In genomic region chr7:122299935-122300606, GRCh38 we compare ENCODE assay signal across 19 cellular contexts. TPM values are rescaled to one million over a fixed set of nuclear protein-coding genes. Genes with fewer than 3 reads are reported as not detected.
DNase-seq lines count a peak whose midpoint lies in the region; ATAC-seq and TF ChIP-seq lines count a peak whose summit lies in the region.
"Had no signal": no experiment of that assay in that cellular context is flagged by ENCODE, and none has a peak within 500 bp of the region (broad histone marks: within the 10 kb centered on the region; RNA-seq: fewer than 3 reads in every experiment).

No MANE protein-coding gene starts in this region.

- TF ChIP-seq CTCF in endothelial cell (IDR thresholded peaks at IDR 0.05; ENCODE audit: unreplicated experiment), result no peak
- TF ChIP-seq CTCF in nephron (IDR thresholded peaks at IDR 0.05; ENCODE audit: unreplicated experiment in 3 of 3), result no peak

- H3K4me3 Mint-ChIP-seq in activated T-cell treated with anti-CD3 and anti-CD28 coated beads, Interleukin-2, amount 50 U/mL, for 72 hours, result peak overlapping the region; percentile 18 to 20
- no peak overlapping the region for H3K4me3 Mint-ChIP-seq in activated T-cell treated with anti-CD3 and anti-CD28 coated beads, Interleukin-2, amount 50 U/mL, for 4 hours
- H3K4me3 Mint-ChIP-seq in endothelial cell (ENCODE audit: unreplicated experiment), result peak overlapping the region; percentile 79
- H3K4me3 Mint-ChIP-seq in nephron, result peak overlapping the region; percentile 48 to 74 (median 70)
- no peak overlapping the region for H3K4me3 Mint-ChIP-seq in T-cell

- H3K4me1 ChIP-seq in subcutaneous abdominal adipose tissue (ENCODE audit: control insufficient read depth in 5 of 5, insufficient read depth in 5 of 5, low read length in 5 of 5), result peaks cover 1 to 27% (median 25%) of the 10 kb centered on the region in 5 donors
- H3K4me1 ChIP-seq: A549 had no signal

- CTCF ChIA-PET in T-cell (lab: Charles Lee), result no interaction called here

- intact Hi-C loops in left colon (cut with DNase I, micrococcal nuclease), result no loop called here

- H3K4me1 Mint-ChIP-seq in activated T-cell treated with anti-CD3 and anti-CD28 coated beads, Interleukin-2, amount 50 U/mL, for 72 hours (ENCODE audit: low read depth), result peaks cover 4% of the 10 kb centered on the region
- H3K4me1 Mint-ChIP-seq in activated T-cell treated with anti-CD3 and anti-CD28 coated beads, Interleukin-2, amount 50 U/mL, for 4 hours (ENCODE audit: low read depth), result no peaks in the 10 kb centered on the region
- peaks cover 24% of the 10 kb centered on the region for H3K4me1 Mint-ChIP-seq in endothelial cell (ENCODE audit: unreplicated experiment)
- H3K4me1 Mint-ChIP-seq in nephron, result peaks cover 25% of the 10 kb centered on the region
- H3K4me1 Mint-ChIP-seq in T-cell, result peaks cover 0 to 2% (median 0%) of the 10 kb centered on the region in 3 donors

- H3K9me3 ChIP-seq in subcutaneous abdominal adipose tissue (ENCODE audit: control insufficient read depth in 5 of 5, low read length in 5 of 5), result peaks cover 0 to 2% (median 0%) of the 10 kb centered on the region in 5 donors
- H3K9me3 ChIP-seq: A549, esophagus squamous epithelium, mucosa of descending colon had no signal

- peak overlapping the region; percentile 4 to 43 (median 29) for H3K4me3 ChIP-seq in subcutaneous abdominal adipose tissue (ENCODE audit: low read depth in 1 of 5, low read length in 5 of 5)
- H3K4me3 ChIP-seq: A549, mucosa of descending colon had no signal

- no peak overlapping the region for H3K27ac ChIP-seq in subcutaneous abdominal adipose tissue (ENCODE audit: low read depth, low read length)
- H3K27ac ChIP-seq: A549, esophagus squamous epithelium had no signal

- no peaks in the 10 kb centered on the region for H3K36me3 ChIP-seq in subcutaneous abdominal adipose tissue (ENCODE audit: control insufficient read depth in 5 of 5, insufficient read depth in 5 of 5, low read length in 5 of 5)
- H3K36me3 ChIP-seq: esophagus squamous epithelium had no signal

- DNase-seq in activated T-cell treated with anti-CD3 and anti-CD28 coated beads, Interleukin-2, amount 50 U/mL, for 72 hours, result no peak
- DNase-seq in activated T-cell treated with anti-CD3 and anti-CD28 coated beads, Interleukin-2, amount 50 U/mL, for 4 hours, result no peak
- DNase-seq in endothelial cell (ENCODE audit: low spot score) (no peak), SW480 (ENCODE audit: low spot score) (no peak), left colon (no peak), T-cell (no peak)
- DNase-seq: activated CD8-positive, alpha-beta memory T cell treated with anti-CD3 and anti-CD28 coated beads, Interleukin-2, amount 50 U/mL, for 4 hours; cerebellar nuclear complex; esophagus squamous epithelium; mucosa of descending colon; NCI-H2081 treated with DMSO at 0.1 percent for 48 hours; small intestine had no signal

- peaks cover 2 to 4% of the 10 kb centered on the region in 2 donors for H3K9me3 Mint-ChIP-seq in activated T-cell treated with anti-CD3 and anti-CD28 coated beads, Interleukin-2, amount 50 U/mL, for 72 hours
- H3K9me3 Mint-ChIP-seq in activated T-cell treated with anti-CD3 and anti-CD28 coated beads, Interleukin-2, amount 50 U/mL, for 4 hours, result peaks cover 12% of the 10 kb centered on the region
- H3K9me3 Mint-ChIP-seq in endothelial cell (ENCODE audit: unreplicated experiment), result no peaks in the 10 kb centered on the region
- no peaks in the 10 kb centered on the region for H3K9me3 Mint-ChIP-seq in nephron
- H3K9me3 Mint-ChIP-seq in T-cell, result peaks cover 0 to 14% (median 0%) of the 10 kb centered on the region in 3 donors

- peaks cover 67% of the 10 kb centered on the region for H3K27me3 Mint-ChIP-seq in activated T-cell treated with anti-CD3 and anti-CD28 coated beads, Interleukin-2, amount 50 U/mL, for 72 hours (ENCODE audit: low read depth)
- H3K27me3 Mint-ChIP-seq in activated T-cell treated with anti-CD3 and anti-CD28 coated beads, Interleukin-2, amount 50 U/mL, for 4 hours (ENCODE audit: low read depth), result peaks cover 70% of the 10 kb centered on the region
- peaks cover 23% of the 10 kb centered on the region for H3K27me3 Mint-ChIP-seq in endothelial cell (ENCODE audit: unreplicated experiment)
- H3K27me3 Mint-ChIP-seq in nephron (ENCODE audit: low read depth), result peaks cover 100% of the 10 kb centered on the region
- peaks cover 62 to 66% of the 10 kb centered on the region in 2 donors for H3K27me3 Mint-ChIP-seq in T-cell

- no peak for ATAC-seq in activated T-cell treated with anti-CD3 and anti-CD28 coated beads, Interleukin-2, amount 50 U/mL, for 72 hours (replicated peaks in 1 of 2)
- no peak for ATAC-seq in activated T-cell treated with anti-CD3 and anti-CD28 coated beads, Interleukin-2, amount 50 U/mL, for 4 hours
- no peak for ATAC-seq in left colon
- ATAC-seq in T-cell (replicated peaks in 1 of 4), result no peak
- ATAC-seq: A549; activated naive CD4-positive, alpha-beta T cell treated with anti-CD3 and anti-CD28 coated beads, Interleukin-2, amount 50 U/mL, for 72 hours; HCT116; mucosa of descending colon; SK-N-SH treated with all-trans-retinoic acid at 6 μM for 48 hours had no signal

- POLR2A ChIA-PET in T-cell (lab: Charles Lee), result no interaction called here

- H3K36me3 Mint-ChIP-seq in activated T-cell treated with anti-CD3 and anti-CD28 coated beads, Interleukin-2, amount 50 U/mL, for 72 hours (ENCODE audit: insufficient read depth in 2 of 2), result peaks cover 5 to 6% of the 10 kb centered on the region in 2 donors
- H3K36me3 Mint-ChIP-seq in activated T-cell treated with anti-CD3 and anti-CD28 coated beads, Interleukin-2, amount 50 U/mL, for 4 hours (ENCODE audit: insufficient read depth), result no peaks in the 10 kb centered on the region
- H3K36me3 Mint-ChIP-seq in endothelial cell (ENCODE audit: low read depth, unreplicated experiment) (peaks cover 9% of the 10 kb centered on the region), nephron (ENCODE audit: low read depth) (no peaks in the 10 kb centered on the region), T-cell (no peaks in the 10 kb centered on the region)

- no peak overlapping the region for H3K9ac ChIP-seq in subcutaneous abdominal adipose tissue (ENCODE audit: low read length in 5 of 5)

- H3K27ac Mint-ChIP-seq in activated T-cell treated with anti-CD3 and anti-CD28 coated beads, Interleukin-2, amount 50 U/mL, for 72 hours, result no peak overlapping the region
- H3K27ac Mint-ChIP-seq in endothelial cell (ENCODE audit: unreplicated experiment) (no peak overlapping the region), nephron (no peak overlapping the region), T-cell (no peak overlapping the region)
- H3K27ac Mint-ChIP-seq: activated naive CD4-positive, alpha-beta T cell treated with anti-CD3 and anti-CD28 coated beads, Interleukin-2, amount 50 U/mL, for 72 hours had no signal

- peaks cover 52 to 67% (median 59%) of the 10 kb centered on the region in 5 donors for H3K27me3 ChIP-seq in subcutaneous abdominal adipose tissue (ENCODE audit: control insufficient read depth in 5 of 5, insufficient read depth in 4 of 5, low read length in 5 of 5)

RNA-seq across cellular contexts. Expression of gene FEZF1, which starts 4.5 kb away (rescaled TPM):
- total RNA-seq in activated T-cell treated with anti-CD3 and anti-CD28 coated beads, Interleukin-2, amount 50 U/mL, for 72 hours, result not detected
- total RNA-seq in activated T-cell treated with anti-CD3 and anti-CD28 coated beads, Interleukin-2, amount 50 U/mL, for 4 hours, result not detected
- total RNA-seq in endothelial cell (ENCODE audit: unreplicated experiment) (0.28 TPM), left colon (not detected), T-cell (not detected)
- total RNA-seq: activated naive CD4-positive, alpha-beta T cell treated with anti-CD3 and anti-CD28 coated beads, Interleukin-2, amount 50 U/mL, for 72 hours; esophagus squamous epithelium; M059J; mucosa of descending colon had no signal

Comparison
In these comparisons a context has a peak if more than half of its experiments do, and no peak if none do; other contexts are left out.
1. H3K4me3 Mint-ChIP-seq: peak in activated T-cell treated with anti-CD3 and anti-CD28 coated beads, Interleukin-2, amount 50 U/mL, for 72 hours (2 of 2), endothelial cell (single experiment) and nephron (3 of 3); none in activated T-cell treated with anti-CD3 and anti-CD28 coated beads, Interleukin-2, amount 50 U/mL, for 4 hours (single experiment) and T-cell (0 of 3).